ENCODE assay signal across 8 cellular contexts in the genomic region with DNA sequence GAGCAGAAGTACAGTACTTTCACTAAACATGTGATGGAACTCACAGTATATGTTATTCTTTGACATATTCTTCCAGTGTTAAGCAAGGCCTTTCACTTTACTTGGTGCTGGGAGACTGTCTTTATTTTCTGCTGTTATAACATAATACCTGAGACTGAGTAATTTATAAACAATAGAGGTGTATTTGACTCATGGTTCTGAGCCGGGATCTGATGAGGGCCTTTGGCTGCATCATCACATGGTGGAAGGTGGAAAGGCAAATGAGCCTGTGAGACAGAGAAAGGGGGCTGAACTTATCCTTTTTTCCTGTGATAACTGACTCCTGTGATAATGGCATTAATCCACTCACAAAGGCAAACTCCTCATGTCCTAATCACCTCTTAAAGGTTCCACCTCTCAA. TPM values are rescaled to one million over a fixed set of nuclear protein-coding genes. Genes with fewer than 3 reads are reported as not detected.
A peak's percentile ranks its signal among the peaks of the same experiment; 100 is the strongest.
DNase-seq lines count a peak whose midpoint lies in the region; ATAC-seq and TF ChIP-seq lines count a peak whose summit lies in the region.

No MANE protein-coding gene starts in this region.

- intact Hi-C loops in CD4-positive, alpha-beta T cell (cut with DNase I, micrococcal nuclease) = loop anchor here (2.0 to 10.0 kb wide), 6 partner anchors 41 to 654 kb away; a partner anchor contains a TSS

- no peaks in the 10 kb centered on the region for H3K27me3 Mint-ChIP-seq in CD4-positive, alpha-beta T cell
- H3K27me3 Mint-ChIP-seq in nephron progenitor cell (ENCODE audit: low read depth, poor library complexity) = no peaks in the 10 kb centered on the region

- H3K36me3 Mint-ChIP-seq in CD4-positive, alpha-beta T cell (ENCODE audit: low read depth) = peaks cover 54% of the 10 kb centered on the region
- peaks cover 8% of the 10 kb centered on the region for H3K36me3 Mint-ChIP-seq in nephron progenitor cell (ENCODE audit: low read depth)

- H3K4me1 ChIP-seq in MM.1S (ENCODE audit: low read length) (peaks cover 9% of the 10 kb centered on the region; the same call in 1 of the 2 replicates), ectodermal cell (ENCODE audit: control insufficient read depth, insufficient read depth, low read length) (peaks cover 5% of the 10 kb centered on the region)

- H3K9me3 Mint-ChIP-seq in CD4-positive, alpha-beta T cell = no peaks in the 10 kb centered on the region
- no peaks in the 10 kb centered on the region for H3K9me3 Mint-ChIP-seq in nephron progenitor cell

- peaks cover 54% of the 10 kb centered on the region for H3K4me1 Mint-ChIP-seq in CD4-positive, alpha-beta T cell (ENCODE audit: low read depth)
- peaks cover 31% of the 10 kb centered on the region for H3K4me1 Mint-ChIP-seq in nephron progenitor cell

- no peak for DNase-seq in CD4-positive, alpha-beta T cell
- DNase-seq in MM.1S (no peak), nephron progenitor cell (no peak), HuH-7.5 (ENCODE audit: low spot score) (no peak), 8988T (no peak), cerebellar nuclear complex (lab: John Stamatoyannopoulos, UW) (no peak)

- WGBS in ectodermal cell, 2 experiments = 75 to 79% methylated on average over 1 of the region's 1 CpG

- no peak for TF ChIP-seq CTCF in CD4-positive, alpha-beta T cell (IDR thresholded peaks at IDR 0.05)
- TF ChIP-seq CTCF in MM.1S (IDR thresholded peaks at IDR 0.05; ENCODE audit: low read length) = no peak
- TF ChIP-seq CTCF in nephron progenitor cell (IDR thresholded peaks at IDR 0.05) = no peak

- ATAC-seq in CD4-positive, alpha-beta T cell (ENCODE audit: poor library complexity) = no peak
- no peak for ATAC-seq in HG03571 (IDR thresholded peaks at IDR 0.05; ENCODE audit: unreplicated experiment)

- no peaks in the 10 kb centered on the region for H4K20me1 ChIP-seq in MM.1S (ENCODE audit: insufficient read depth, low read length)

- peak overlapping the region; percentile 100 for H3K27ac Mint-ChIP-seq in CD4-positive, alpha-beta T cell
- peak overlapping the region; percentile 50 for H3K27ac Mint-ChIP-seq in nephron progenitor cell

- H3K9ac ChIP-seq in MM.1S (ENCODE audit: low read length) = peak overlapping the region; percentile 97

- H3K9me3 ChIP-seq in CD4-positive, alpha-beta T cell (ENCODE audit: control insufficient read depth, low read length) = no peaks in the 10 kb centered on the region
- no peaks in the 10 kb centered on the region for H3K9me3 ChIP-seq in MM.1S (replicated peaks; ENCODE audit: insufficient read depth, low read length)
- H3K9me3 ChIP-seq in ectodermal cell (ENCODE audit: control insufficient read depth, low read length) = no peaks in the 10 kb centered on the region

- no peak overlapping the region for H2AFZ ChIP-seq in MM.1S (ENCODE audit: low read length)

- peak overlapping the region; percentile 22 for H3K27ac ChIP-seq in CD4-positive, alpha-beta T cell (ENCODE audit: low read depth, low read length)
- no peak overlapping the region for H3K27ac ChIP-seq in MM.1S (ENCODE audit: low read length)
- no peak overlapping the region for H3K27ac ChIP-seq in ectodermal cell (ENCODE audit: insufficient read depth, low read depth, low read length, poor library complexity, severe bottlenecking)

- H3K36me3 ChIP-seq in MM.1S (replicated peaks; ENCODE audit: insufficient read depth, low read length) = no peaks in the 10 kb centered on the region
- no peaks in the 10 kb centered on the region for H3K36me3 ChIP-seq in ectodermal cell (ENCODE audit: control insufficient read depth, insufficient read depth, low read length)

- POLR2A ChIA-PET in CD4-positive, alpha-beta T cell (lab: Charles Lee) = no interaction called here

- peaks cover 4% of the 10 kb centered on the region; the same call in 1 of the 2 replicates for H3F3A ChIP-seq in MM.1S (ENCODE audit: insufficient read depth, low read length)

- H3K4me2 ChIP-seq in MM.1S (ENCODE audit: low read depth, low read length) = peak overlapping the region; percentile 83

- H3K4me3 Mint-ChIP-seq in CD4-positive, alpha-beta T cell = peak overlapping the region; percentile 98
- H3K4me3 Mint-ChIP-seq in nephron progenitor cell = peak overlapping the region; percentile 95

- H3K9me2 ChIP-seq in MM.1S (replicated peaks; ENCODE audit: insufficient read depth, low read length) = no peaks in the 10 kb centered on the region

- H3K79me2 ChIP-seq in MM.1S (ENCODE audit: low read length) = peaks cover 64% of the 10 kb centered on the region

- no peaks in the 10 kb centered on the region for H3K27me3 ChIP-seq in CD4-positive, alpha-beta T cell (ENCODE audit: control insufficient read depth, insufficient read depth, low read length)
- H3K27me3 ChIP-seq in MM.1S (replicated peaks; ENCODE audit: insufficient read depth, low read length) (no peaks in the 10 kb centered on the region), ectodermal cell (ENCODE audit: control insufficient read depth, insufficient read depth, low read length, poor library complexity, severe bottlenecking) (no peaks in the 10 kb centered on the region)

- CTCF ChIA-PET in CD4-positive, alpha-beta T cell (lab: Charles Lee) = no interaction called here

- peak overlapping the region; percentile 98 for H3K4me3 ChIP-seq in MM.1S (ENCODE audit: low read length)
- H3K4me3 ChIP-seq in ectodermal cell (ENCODE audit: insufficient read depth, low read depth, low read length) = peak overlapping the region; percentile 96

RNA-seq across cellular contexts. Expression of a gene that starts 1.4 kb away (rescaled TPM):
- 10 to 100 TPM; 78.1 to 78.7 TPM for total RNA-seq in CD4-positive, alpha-beta T cell
- polyA plus RNA-seq in ectodermal cell (2013, experiment 1 of 4) = 40.7 TPM
- polyA plus RNA-seq in ectodermal cell (2013, experiment 2 of 4) = 44.4 TPM
- polyA plus RNA-seq in ectodermal cell (2013, experiment 3 of 4) = 41.4 TPM
- polyA plus RNA-seq in ectodermal cell (2013, experiment 4 of 4) = 35.4 TPM

RNA-seq across cellular contexts. Expression of a gene that starts 38.7 kb away (rescaled TPM):
- total RNA-seq in CD4-positive, alpha-beta T cell = 1 to 10 TPM; 3.1 to 4.5 TPM
- not detected for polyA plus RNA-seq in ectodermal cell (2013, experiment 1 of 4)
- polyA plus RNA-seq in ectodermal cell (2013, experiment 2 of 4) = not detected
- polyA plus RNA-seq in ectodermal cell (2013, experiment 3 of 4) = not detected
- not detected for polyA plus RNA-seq in ectodermal cell (2013, experiment 4 of 4)

RNA-seq across cellular contexts. Expression of a gene that starts 57.5 kb away (rescaled TPM):
- 10 to 100 TPM; 32.8 to 33.0 TPM for total RNA-seq in CD4-positive, alpha-beta T cell
- polyA plus RNA-seq in ectodermal cell (2013, experiment 1 of 4) = 61.6 TPM
- polyA plus RNA-seq in ectodermal cell (2013, experiment 2 of 4) = 65.5 TPM
- polyA plus RNA-seq in ectodermal cell (2013, experiment 3 of 4) = 45.3 TPM
- polyA plus RNA-seq in ectodermal cell (2013, experiment 4 of 4) = 48.1 TPM
